In genomic region chr1:1394116-1394515, GRCh38 we compare ENCODE assay signal across 34 cellular contexts. TPM values are rescaled to one million over a fixed set of nuclear protein-coding genes. Genes with fewer than 3 reads are reported as not detected.
"Had no signal": no experiment of that assay in that cellular context is flagged by ENCODE, and none has a peak within 500 bp of the region (broad histone marks: within the 10 kb centered on the region; RNA-seq: fewer than 3 reads in every experiment).

No MANE protein-coding gene starts in this region.

- DNase-seq: activated B cell treated with CpG ODN at 0.5 μM for 24 hours; activated CD4-positive, alpha-beta T cell treated with anti-CD3 and anti-CD28 coated beads for 48 hours; activated CD4-positive, alpha-beta T cell treated with anti-CD3 and anti-CD28 coated beads, Interleukin-2, amount 50 U/mL, for 1 hour; activated CD4-positive, alpha-beta T cell treated with anti-CD3 and anti-CD28 coated beads, Interleukin-2, amount 50 U/mL, for 48 hours; activated CD8-positive, alpha-beta memory T cell treated with anti-CD3 and anti-CD28 coated beads for 24 hours; activated CD8-positive, alpha-beta memory T cell treated with anti-CD3 and anti-CD28 coated beads, Interleukin-2, amount 50 U/mL, for 4 hours; activated CD8-positive, alpha-beta T cell treated with anti-CD3 and anti-CD28 coated beads for 36 hours; activated effector memory CD4-positive, alpha-beta T cell treated with anti-CD3 and anti-CD28 coated beads, Interleukin-2, amount 50 U/mL, for 16 hours; activated naive CD4-positive, alpha-beta T cell treated with anti-CD3 and anti-CD28 coated beads for 36 hours; activated naive CD8-positive, alpha-beta T cell treated with anti-CD3 and anti-CD28 coated beads for 36 hours; activated T-cell treated with anti-CD3 and anti-CD28 coated beads, Interleukin-2, amount 50 U/mL, for 1 hour; activated T-cell treated with anti-CD3 and anti-CD28 coated beads, Interleukin-2, amount 50 U/mL, for 48 hours; brain microvascular endothelial cell; dorsolateral prefrontal cortex; effector memory CD8-positive, alpha-beta T cell; esophagus squamous epithelium; foreskin melanocyte; head of caudate nucleus; SW 1271; T-cell; T1000; WERI-Rb-1 had no signal

- H3K27ac ChIP-seq: brain microvascular endothelial cell, coronary artery, dorsolateral prefrontal cortex, epithelial cell of prostate, esophagus squamous epithelium, WERI-Rb-1 had no signal

- H3K9me3 ChIP-seq: esophagus squamous epithelium, gastroesophageal sphincter had no signal

- ATAC-seq: activated CD4-positive, CD25-positive, alpha-beta regulatory T cell treated with anti-CD3 and anti-CD28 coated beads, Interleukin-2, amount 50 U/mL, for 24 hours; activated CD8-positive, alpha-beta T cell treated with anti-CD3 and anti-CD28 coated beads for 36 hours; effector memory CD8-positive, alpha-beta T cell; gastroesophageal sphincter; T-cell had no signal

- H3K4me3 ChIP-seq: coronary artery, dorsolateral prefrontal cortex, esophagus squamous epithelium, gastroesophageal sphincter had no signal

- H3K27me3 Mint-ChIP-seq: activated B cell treated with CpG ODN at 0.5 μM for 24 hours; activated CD8-positive, alpha-beta T cell treated with anti-CD3 and anti-CD28 coated beads for 36 hours; activated naive CD4-positive, alpha-beta T cell treated with anti-CD3 and anti-CD28 coated beads, Interleukin-2, amount 50 U/mL, for 24 hours; activated naive CD8-positive, alpha-beta T cell treated with anti-CD3 and anti-CD28 coated beads for 36 hours; central memory CD8-positive, alpha-beta T cell; dendritic cell treated with granulocyte-macrophage colony-stimulating factor and Interleukin-4, amounts not matched to agents 40 ng/mL and 50 ng/mL, for 4 days; effector memory CD8-positive, alpha-beta T cell; T-cell had no signal

- H3K9me3 Mint-ChIP-seq: activated B cell treated with CpG ODN at 0.5 μM for 24 hours; activated CD8-positive, alpha-beta T cell treated with anti-CD3 and anti-CD28 coated beads for 36 hours; activated naive CD4-positive, alpha-beta T cell treated with anti-CD3 and anti-CD28 coated beads for 36 hours; activated naive CD4-positive, alpha-beta T cell treated with anti-CD3 and anti-CD28 coated beads, Interleukin-2, amount 50 U/mL, for 24 hours; activated naive CD8-positive, alpha-beta T cell treated with anti-CD3 and anti-CD28 coated beads for 36 hours; activated T-helper 1 cell treated with anti-CD3 and anti-CD28 coated beads, Interleukin-12 subunit alpha, Interleukin-12 subunit beta, Interleukin-2, Interleukin-4 antibody, amounts not matched to agents 30 ng/mL and 10 ng/mL and 1 ng/mL, durations not matched to agents 14 hours and 24 hours and 36 hours; activated T-helper 2 cell treated with anti-CD3 and anti-CD28 coated beads, Interferon-gamma antibody, Interleukin-2, Interleukin-4, amounts not matched to agents 10 μg/mL and 5 μg/mL and 100 μg/mL, durations not matched to agents 14 hours and 24 hours and 36 hours; central memory CD8-positive, alpha-beta T cell; dendritic cell treated with granulocyte-macrophage colony-stimulating factor and Interleukin-4, amounts not matched to agents 40 ng/mL and 50 ng/mL, for 4 days; effector memory CD8-positive, alpha-beta T cell; T-cell; T-helper 1 cell treated with Interleukin-12 subunit alpha and Interleukin-12 subunit beta and Interleukin-4 antibody, amounts not matched to agents 30 μg/mL and 1 μg/mL, for 36 hours; T-helper 2 cell treated with Interferon-gamma antibody and Interleukin-4, amounts not matched to agents 5 μg/mL and 100 μg/mL, for 36 hours had no signal

- H3K4me3 Mint-ChIP-seq: activated B cell treated with CpG ODN at 0.5 μM for 24 hours; activated CD8-positive, alpha-beta T cell treated with anti-CD3 and anti-CD28 coated beads for 36 hours; activated naive CD4-positive, alpha-beta T cell treated with anti-CD3 and anti-CD28 coated beads for 36 hours; activated naive CD4-positive, alpha-beta T cell treated with anti-CD3 and anti-CD28 coated beads, Interleukin-2, amount 50 U/mL, for 24 hours; activated naive CD8-positive, alpha-beta T cell treated with anti-CD3 and anti-CD28 coated beads for 36 hours; activated T-helper 1 cell treated with anti-CD3 and anti-CD28 coated beads, Interleukin-12 subunit alpha, Interleukin-12 subunit beta, Interleukin-2, Interleukin-4 antibody, amounts not matched to agents 30 ng/mL and 10 ng/mL and 1 ng/mL, durations not matched to agents 14 hours and 24 hours and 36 hours; central memory CD8-positive, alpha-beta T cell; dendritic cell treated with granulocyte-macrophage colony-stimulating factor and Interleukin-4, amounts not matched to agents 40 ng/mL and 50 ng/mL, for 4 days; effector memory CD8-positive, alpha-beta T cell; T-cell; T-helper 1 cell treated with Interleukin-12 subunit alpha and Interleukin-12 subunit beta and Interleukin-4 antibody, amounts not matched to agents 30 μg/mL and 1 μg/mL, for 36 hours; T-helper 2 cell treated with Interferon-gamma antibody and Interleukin-4, amounts not matched to agents 5 μg/mL and 100 μg/mL, for 36 hours had no signal

- H3K27ac Mint-ChIP-seq: activated B cell treated with CpG ODN at 0.5 μM for 24 hours; activated CD8-positive, alpha-beta T cell treated with anti-CD3 and anti-CD28 coated beads for 36 hours; activated naive CD4-positive, alpha-beta T cell treated with anti-CD3 and anti-CD28 coated beads for 36 hours; activated naive CD8-positive, alpha-beta T cell treated with anti-CD3 and anti-CD28 coated beads for 36 hours; activated T-helper 1 cell treated with anti-CD3 and anti-CD28 coated beads, Interleukin-12 subunit alpha, Interleukin-12 subunit beta, Interleukin-2, Interleukin-4 antibody, amounts not matched to agents 30 ng/mL and 10 ng/mL and 1 ng/mL, durations not matched to agents 14 hours and 24 hours and 36 hours; activated T-helper 2 cell treated with anti-CD3 and anti-CD28 coated beads, Interferon-gamma antibody, Interleukin-2, Interleukin-4, amounts not matched to agents 10 μg/mL and 5 μg/mL and 100 μg/mL, durations not matched to agents 14 hours and 24 hours and 36 hours; dendritic cell treated with granulocyte-macrophage colony-stimulating factor and Interleukin-4, amounts not matched to agents 40 ng/mL and 50 ng/mL, for 4 days; T-helper 1 cell treated with Interleukin-12 subunit alpha and Interleukin-12 subunit beta and Interleukin-4 antibody, amounts not matched to agents 30 μg/mL and 1 μg/mL, for 36 hours; T-helper 2 cell treated with Interferon-gamma antibody and Interleukin-4, amounts not matched to agents 5 μg/mL and 100 μg/mL, for 36 hours had no signal

- H3K27me3 ChIP-seq: brain microvascular endothelial cell, dorsolateral prefrontal cortex, esophagus squamous epithelium, gastroesophageal sphincter had no signal

RNA-seq across cellular contexts. Expression of gene ANKRD65, which starts 27.0 kb away (rescaled TPM):
- total RNA-seq: activated CD8-positive, alpha-beta T cell treated with anti-CD3 and anti-CD28 coated beads for 36 hours; activated naive CD4-positive, alpha-beta T cell treated with anti-CD3 and anti-CD28 coated beads for 36 hours; activated naive CD8-positive, alpha-beta T cell treated with anti-CD3 and anti-CD28 coated beads for 36 hours; activated T-helper 2 cell treated with anti-CD3 and anti-CD28 coated beads, Interferon-gamma antibody, Interleukin-2, Interleukin-4, amounts not matched to agents 10 μg/mL and 5 μg/mL and 100 μg/mL, durations not matched to agents 14 hours and 24 hours and 36 hours; glomerular endothelial cell had no signal

RNA-seq across cellular contexts. Expression of gene MXRA8, which starts 35.8 kb away (rescaled TPM):
- total RNA-seq: activated T-helper 2 cell treated with anti-CD3 and anti-CD28 coated beads, Interferon-gamma antibody, Interleukin-2, Interleukin-4, amounts not matched to agents 10 μg/mL and 5 μg/mL and 100 μg/mL, durations not matched to agents 14 hours and 24 hours and 36 hours had no signal
